ENCODE assay signal across 8 cellular contexts in genomic region chr14:81169711-81170103, GRCh38. TPM values are rescaled to one million over a fixed set of nuclear protein-coding genes. Genes with fewer than 3 reads are reported as not detected.
A peak's percentile ranks its signal among the peaks of the same experiment; 100 is the strongest.
DNase-seq lines count a peak whose midpoint lies in the region; ATAC-seq and TF ChIP-seq lines count a peak whose summit lies in the region.

No MANE protein-coding gene starts in this region.

- H3K36me3 ChIP-seq in SJCRH30 (no peaks in the 10 kb centered on the region), lower lobe of right lung (no peaks in the 10 kb centered on the region)

- intact Hi-C loops in dorsolateral prefrontal cortex (cut with DNase I): loop anchor here (1.0 to 5.0 kb wide), 5 partner anchors 38 to 215 kb away; partner anchors contain the start of genes GTF2A1 (in 1 of the 2) and TSHR (in 1 of the 2)
- intact Hi-C loops in lower lobe of right lung (cut with DNase I): no loop called here

- H3K4me3 ChIP-seq in SJCRH30 (peak overlapping the region; percentile 68), dorsolateral prefrontal cortex (peak overlapping the region; percentile 58 to 95 (median 81)), lower lobe of right lung (peak overlapping the region; percentile 85)

- in situ Hi-C loops in ACHN (cut with HindIII; ENCODE audit: low pct_ligation_motif_present, low pct_unique_long_range_greater_than_20kb, low sequenced_read_pairs) (no loop called here), GM13976 (cut with MboI; ENCODE audit: low sequenced_read_pairs, unreplicated experiment) (loop anchor here (10.0 kb wide), 2 partner anchors 175 to 215 kb away; partner anchors contain the start of gene TSHR)

- H3K4me1 ChIP-seq in SJCRH30 (no peaks in the 10 kb centered on the region), lower lobe of right lung (peaks cover 17% of the 10 kb centered on the region)

- H3K9me3 ChIP-seq in SJCRH30 (replicated peaks) (no peaks in the 10 kb centered on the region), lower lobe of right lung (no peaks in the 10 kb centered on the region)

- H3K27ac ChIP-seq in SJCRH30 (no peak overlapping the region), dorsolateral prefrontal cortex (peak overlapping the region; percentile 85 to 100 (median 97)), lower lobe of right lung (peak overlapping the region; percentile 95)

- ATAC-seq in HG02943 (IDR thresholded peaks at IDR 0.05; ENCODE audit: low read depth, unreplicated experiment) (peak; percentile 29), lower lobe of right lung (peak; percentile 73 to 81)

- DNase-seq in ACHN (peak; percentile 5), GM13976 (ENCODE audit: low spot score) (peak; percentile 24), SJCRH30 (peak in 1 of 2 experiments; percentile 12), dorsolateral prefrontal cortex (peak; percentile 38 to 74 (median 68)), lower lobe of right lung (peak; percentile 79), superior temporal gyrus (ENCODE audit: extremely low spot score) (peak; percentile 78), NCI-H2029 (lab: John Stamatoyannopoulos, UW) (no peak)

- TF ChIP-seq CTCF in GM13976 (IDR thresholded peaks at IDR 0.05; ENCODE audit: borderline replicate concordance, control extremely low read depth, extremely low read depth, insufficient read depth, missing control alignments) (no peak), dorsolateral prefrontal cortex (IDR thresholded peaks at IDR 0.05 in 54 of 56, conservative IDR thresholded peaks at IDR 0.05 in 2 of 56; ENCODE audit: low read depth in 1 of 56, partially characterized antibody in 56 of 56) (peak in 1 of 56 donors; percentile 11), lower lobe of right lung (IDR thresholded peaks at IDR 0.05) (no peak)

- H3K27me3 ChIP-seq in SJCRH30 (no peaks in the 10 kb centered on the region), dorsolateral prefrontal cortex (no peaks in the 10 kb centered on the region), lower lobe of right lung (ENCODE audit: low read depth) (no peaks in the 10 kb centered on the region)

RNA-seq across cellular contexts. Expression of gene GTF2A1, which starts 51.1 kb away (rescaled TPM):
- 25.9 and 27.3 TPM in 2 replicates for total RNA-seq in SJCRH30 (2014; rRNA removed; shearing (Covaris generic))
- 10 to 100 TPM; 28.5 to 73.1 (median 53.1) TPM for total RNA-seq in dorsolateral prefrontal cortex
- 26.1 TPM for total RNA-seq in lower lobe of right lung
